8 cellular contexts compared by ENCODE assay signal in genomic region chr17:65137076-65137935, GRCh38. TPM values are rescaled to one million over a fixed set of nuclear protein-coding genes. Genes with fewer than 3 reads are reported as not detected.
DNase-seq lines count a peak whose midpoint lies in the region; ATAC-seq, FAIRE-seq and TF ChIP-seq lines count a peak whose summit lies in the region.

Gene RGS9, plus strand, starts transcription at chr17:65137370. Its CDS starts 171 bp downstream, at chr17:65137541.

- no peaks in the 10 kb centered on the region for H3K9me3 ChIP-seq in A549

- peak; percentile 93 to 97 for ATAC-seq in A549
- peak; percentile 80 for ATAC-seq in GM18519 (IDR thresholded peaks at IDR 0.05; ENCODE audit: low FRiP score, unreplicated experiment)
- ATAC-seq in HG03064 (IDR thresholded peaks at IDR 0.05; ENCODE audit: low read depth, unreplicated experiment), result peak; percentile 86

- TF ChIP-seq EP300 in A549 (IDR thresholded peaks at IDR 0.05), result no peak

- TF ChIP-seq CTCF in A549 (IDR thresholded peaks at IDR 0.05), result peak; percentile 99

- POLR2A ChIA-PET in A549 (lab: Yijun Ruan, JAX), result interaction anchor here (0.6 to 1.7 kb wide), 5 partner anchors 15 to 218 kb away, joined by 3 to 4 read pairs (median 3); partner anchors contain the start of gene LRRC37A3

- no peaks in the 10 kb centered on the region for H3K4me1 ChIP-seq in A549

- TF ChIP-seq POLR2A in A549 (IDR thresholded peaks at IDR 0.05; ENCODE audit: low read length), result no peak

- DNase-seq in A549 (ENCODE audit: low read depth in 1 of 2, low spot score in 1 of 2) (peak; percentile 77 to 87), NCI-H2107 treated with DMSO at 0.1 percent for 48 hours (lab: John Stamatoyannopoulos, UW; ENCODE audit: unreplicated experiment) (peak; percentile 20), cerebellar cortex (ENCODE audit: low spot score) (peak; percentile 71), kidney glomerular epithelial cell (lab: John Stamatoyannopoulos, UW) (peak; percentile 45)
- peak; percentile 68 for DNase-seq in activated CD4-positive, CD25-positive, alpha-beta regulatory T cell treated with anti-CD3 and anti-CD28 coated beads, Interleukin-2, amount 50 U/mL, for 16 hours (ENCODE audit: low read depth, low spot score)
- peak; percentile 57 to 71 for DNase-seq in stimulated activated CD4-positive, alpha-beta T cell treated with anti-CD3 and anti-CD28 coated beads, Interleukin-1b, Interleukin-23, amount 100 ng/mL, for 1 hour (ENCODE audit: low read depth in 2 of 2)

- peak within 1 kb of the TSS; percentile 39 for H3K4me3 ChIP-seq in A549

- H3K27ac ChIP-seq in A549, result peak within 1 kb of the TSS; percentile 40 to 61

- peak; percentile 65 to 84 for TF ChIP-seq RAD21 in A549 (conservative IDR thresholded peaks at IDR 0.05 in 1 of 2, IDR thresholded peaks at IDR 0.05 in 1 of 2)

- 17% methylated on average over 42 of the region's 53 CpGs for WGBS in A549 (ENCODE audit: missing lambda C conversion rate)

- CTCF ChIA-PET in A549 (lab: Yijun Ruan, JAX), result interaction anchor here (0.5 to 9.3 kb wide), 55 partner anchors 9 to 665 kb away, joined by 3 to 158 read pairs (median 5); partner anchors contain the start of gene LRRC37A3

- no peak for FAIRE-seq in A549 (lab: Jason Lieb, UNC)

- H3K4me2 ChIP-seq in A549, result peak within 1 kb of the TSS; percentile 73

TF ChIP-seq in A549, 52 proteins besides CTCF, POLR2A, EP300 and RAD21:
- TF ChIP-seq CEBPB (IDR thresholded peaks at IDR 0.05) (no peak), ESRRA (IDR thresholded peaks at IDR 0.05; ENCODE audit: borderline replicate concordance, low read length) (no peak), RFX5 (IDR thresholded peaks at IDR 0.05) (no peak), MAZ (IDR thresholded peaks at IDR 0.05; ENCODE audit: borderline replicate concordance, low read depth, low read length) (peak; percentile 65; the same call in 1 of the 2 replicates), SMC3 (IDR thresholded peaks at IDR 0.05) (peak; percentile 92), RCOR1 (IDR thresholded peaks at IDR 0.05; ENCODE audit: low read depth, low read length) (no peak), HMGXB4 (CRISPR knock-in tag; IDR thresholded peaks at IDR 0.05; ENCODE audit: borderline replicate concordance) (peak; percentile 63; the same call in 1 of the 2 replicates)
- TF ChIP-seq, protein P1, sequence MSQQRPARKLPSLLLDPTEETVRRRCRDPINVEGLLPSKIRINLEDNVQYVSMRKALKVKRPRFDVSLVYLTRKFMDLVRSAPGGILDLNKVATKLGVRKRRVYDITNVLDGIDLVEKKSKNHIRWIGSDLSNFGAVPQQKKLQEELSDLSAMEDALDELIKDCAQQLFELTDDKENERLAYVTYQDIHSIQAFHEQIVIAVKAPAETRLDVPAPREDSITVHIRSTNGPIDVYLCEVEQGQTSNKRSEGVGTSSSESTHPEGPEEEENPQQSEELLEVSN (IDR thresholded peaks at IDR 0.05; ENCODE audit: borderline replicate concordance, low read depth), result peak; percentile 52; the same call in 1 of the 2 replicates
- TF ChIP-seq, protein P2, sequence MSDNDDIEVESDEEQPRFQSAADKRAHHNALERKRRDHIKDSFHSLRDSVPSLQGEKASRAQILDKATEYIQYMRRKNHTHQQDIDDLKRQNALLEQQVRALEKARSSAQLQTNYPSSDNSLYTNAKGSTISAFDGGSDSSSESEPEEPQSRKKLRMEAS (IDR thresholded peaks at IDR 0.05), result peak; percentile 68

RNA-seq across cellular contexts. Expression of gene RGS9, which starts in this region (rescaled TPM):
- polyA plus RNA-seq in A549 (2011; rRNA removed), result 11.2 and 14.3 TPM in 2 replicates
- polyA plus RNA-seq in A549 (2012; cell fraction: cytosol; rRNA removed), result 5.5 and 6.1 TPM in 2 replicates
- polyA plus RNA-seq in A549 (2012; cell fraction: nucleus; rRNA removed), result 1.5 and 2.3 TPM in 2 replicates
- polyA plus RNA-seq in A549 (2017; fragmentation: RNase III; extraction: RNeasy Plus Mini Kit Qiagen cat#74134 plus additional on column Dnase treatment), result 6.9 to 8.2 TPM (median 7.0 TPM) in 3 replicates
- 7.6 and 8.6 TPM in 2 replicates for polyA minus RNA-seq in A549 (2011; rRNA and poly(A)+ RNA removed)

Comparison
In these comparisons a context has a peak if more than half of its experiments do, and no peak if none do; other contexts are left out.
1. Peak in every context shown above with its lines: DNase-seq, ATAC-seq, H3K4me3 ChIP-seq and H3K27ac ChIP-seq.
2. DNase-seq: peak in every context shown above with its lines; median percentile 82 in A549; 71 in cerebellar cortex; 68 in activated CD4-positive, CD25-positive, alpha-beta regulatory T cell treated with anti-CD3 and anti-CD28 coated beads, Interleukin-2, amount 50 U/mL, for 16 hours; 64 in stimulated activated CD4-positive, alpha-beta T cell treated with anti-CD3 and anti-CD28 coated beads, Interleukin-1b, Interleukin-23, amount 100 ng/mL, for 1 hour; 45 in kidney glomerular epithelial cell; 20 in NCI-H2107 treated with DMSO at 0.1 percent for 48 hours.